11 cellular contexts compared by ENCODE assay signal in genomic region chr15:75130597-75131268, GRCh38.
DNase-seq lines count a peak whose midpoint lies in the region; ATAC-seq and TF ChIP-seq lines count a peak whose summit lies in the region.
"Had no signal": no experiment of that assay in that cellular context is flagged by ENCODE, and none has a peak within 500 bp of the region (broad histone marks: within the 10 kb centered on the region; RNA-seq: fewer than 3 reads in every experiment).

No MANE protein-coding gene starts in this region.

- peaks cover 0 to 53% of the 10 kb centered on the region in 2 donors for H3K4me1 ChIP-seq in left lung

- ATAC-seq in GM18517 (IDR thresholded peaks at IDR 0.05; ENCODE audit: unreplicated experiment) (peak; percentile 93), GM21717 (IDR thresholded peaks at IDR 0.05; ENCODE audit: unreplicated experiment) (peak; percentile 72), left lung (peak; percentile 47), left ventricle myocardium superior (no peak)

- DNase-seq in HL-60 (ENCODE audit: low read depth in 1 of 2, low spot score in 1 of 2) (no peak), left lung (no peak), NCI-H2029 treated with DMSO at 0.1 percent for 48 hours (lab: John Stamatoyannopoulos, UW) (no peak), NCI-H69 (lab: John Stamatoyannopoulos, UW) (no peak), left ventricle myocardium superior (no peak), substantia nigra (lab: John Stamatoyannopoulos, UW) (no peak)
- DNase-seq: mammary epithelial cell, SHP77 treated with DMSO at 0.1 percent for 48 hours had no signal

- no peak for TF ChIP-seq CTCF in HL-60 (IDR thresholded peaks at IDR 0.05; ENCODE audit: insufficient read depth, low read length)
- no peak for TF ChIP-seq CTCF in left lung (IDR thresholded peaks at IDR 0.05)

- intact Hi-C loops in left lung (cut with DNase I) = no loop called here
- intact Hi-C loops in left ventricle myocardium superior (cut with micrococcal nuclease) = no loop called here

- no peaks in the 10 kb centered on the region for H3K9me3 ChIP-seq in left lung

- no peak overlapping the region for H3K4me3 ChIP-seq in HL-60 (replicated peaks; ENCODE audit: insufficient read depth, low read length)
- peak overlapping the region in 1 of 2 donors; percentile 9 for H3K4me3 ChIP-seq in left lung
- H3K4me3 ChIP-seq: cardiac muscle cell had no signal

- H3K27ac ChIP-seq in HL-60 (replicated peaks) (peak overlapping the region; percentile 34), left lung (peak overlapping the region in 1 of 2 donors; percentile 85), substantia nigra (ENCODE audit: low read depth, low read length, poor library complexity, severe bottlenecking) (no peak overlapping the region)
- H3K27ac ChIP-seq: cardiac muscle cell had no signal

- H3K27me3 ChIP-seq in HL-60 (ENCODE audit: insufficient read depth, poor library complexity, severe bottlenecking) (no peaks in the 10 kb centered on the region), left lung (no peaks in the 10 kb centered on the region)
- H3K27me3 ChIP-seq: cardiac muscle cell had no signal

- H3K36me3 ChIP-seq in left lung = no peaks in the 10 kb centered on the region
- H3K36me3 ChIP-seq: cardiac muscle cell had no signal
